Comparison of ENCODE assay signal across 8 cellular contexts in the genomic region with DNA sequence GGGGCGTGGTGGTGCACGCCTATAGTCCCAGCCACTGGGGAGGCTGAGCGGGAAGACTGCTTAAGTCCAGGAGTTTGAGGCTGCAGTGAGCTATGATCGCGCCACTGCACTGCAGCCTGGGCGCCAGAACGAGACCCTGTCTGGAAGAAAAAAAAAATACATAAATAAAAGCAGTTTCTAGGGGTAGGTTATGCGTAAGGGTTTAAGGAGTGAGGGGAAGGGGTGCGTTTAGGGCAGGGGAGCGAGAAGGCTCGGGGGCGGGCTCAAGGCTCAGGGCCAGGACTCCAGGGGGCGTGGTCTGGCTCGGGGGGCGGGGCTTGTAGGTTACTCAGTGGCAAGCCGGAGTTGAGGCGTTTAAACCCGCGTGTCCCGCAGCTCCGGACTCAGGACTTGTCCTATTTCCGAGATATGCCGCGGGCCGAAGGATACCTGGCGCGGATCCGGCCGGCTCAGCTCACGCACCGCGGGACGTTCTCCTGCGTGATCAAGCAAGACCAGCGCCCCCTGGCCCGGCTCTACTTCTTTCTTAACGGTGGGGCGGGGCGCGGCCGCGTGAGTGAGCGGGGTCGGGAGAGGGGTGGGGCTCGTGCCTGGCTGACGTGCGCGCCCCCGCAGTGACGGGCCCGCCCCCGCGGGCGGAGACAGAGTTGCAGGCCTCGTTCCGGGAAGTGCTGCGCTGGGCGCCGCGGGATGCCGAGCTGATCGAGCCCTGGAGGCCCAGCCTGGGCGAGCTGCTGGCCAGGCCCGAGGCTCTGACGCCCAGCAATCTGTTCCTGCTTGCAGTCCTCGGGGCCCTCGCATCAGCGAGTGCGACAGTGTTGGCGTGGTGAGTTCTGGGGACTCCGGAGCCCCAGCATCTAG. TPM values are rescaled to one million over a fixed set of nuclear protein-coding genes. Genes with fewer than 3 reads are reported as not detected.
DNase-seq lines count a peak whose midpoint lies in the region; ATAC-seq and TF ChIP-seq lines count a peak whose summit lies in the region.

No MANE protein-coding gene starts in this region.

- peaks cover 74% of the 10 kb centered on the region for H3K36me3 ChIP-seq in SJSA1
- H3K36me3 ChIP-seq in suprapubic skin, result peaks cover 14% of the 10 kb centered on the region

- peaks cover 31% of the 10 kb centered on the region for H3K4me1 Mint-ChIP-seq in activated naive CD4-positive, alpha-beta T cell treated with anti-CD3 and anti-CD28 coated beads, Interleukin-2, amount 10 ng/mL, durations not matched to agents 7 days and 5 days

- H3K9me3 Mint-ChIP-seq in activated naive CD4-positive, alpha-beta T cell treated with anti-CD3 and anti-CD28 coated beads, Interleukin-2, amount 10 ng/mL, durations not matched to agents 7 days and 5 days, result peaks cover 3% of the 10 kb centered on the region

- H3K4me1 ChIP-seq in SJSA1 (replicated peaks), result peaks cover 6% of the 10 kb centered on the region; the same call in 1 of the 2 replicates
- peaks cover 42% of the 10 kb centered on the region for H3K4me1 ChIP-seq in suprapubic skin

- DNase-seq in DMS 273 treated with DMSO at 0.1 percent for 48 hours (lab: John Stamatoyannopoulos, UW) (peak; percentile 81), SJSA1 (ENCODE audit: low read depth in 1 of 2, low spot score in 2 of 2) (peak; percentile 95), germinal center (ENCODE audit: low spot score) (peak; percentile 97), occipital lobe (lab: John Stamatoyannopoulos, UW) (peak; percentile 91), suprapubic skin (ENCODE audit: low spot score in 2 of 2) (peak; percentile 99)
- DNase-seq in Jurkat, Clone E6-1 (ENCODE audit: low read depth, low spot score), result peak; percentile 89
- DNase-seq in activated naive CD4-positive, alpha-beta T cell treated with anti-CD3 and anti-CD28 coated beads, Interleukin-2, amount 10 ng/mL, durations not matched to agents 7 days and 5 days, result peak; percentile 97

- H3K27me3 ChIP-seq in SJSA1 (replicated peaks), result no peaks in the 10 kb centered on the region
- no peaks in the 10 kb centered on the region for H3K27me3 ChIP-seq in suprapubic skin

- peak overlapping the region; percentile 87 for H3K4me3 Mint-ChIP-seq in activated naive CD4-positive, alpha-beta T cell treated with anti-CD3 and anti-CD28 coated beads, Interleukin-2, amount 10 ng/mL, durations not matched to agents 7 days and 5 days

- H3K9me3 ChIP-seq in SJSA1 (replicated peaks) (no peaks in the 10 kb centered on the region), suprapubic skin (no peaks in the 10 kb centered on the region)

- CTCF ChIA-PET in activated naive CD4-positive, alpha-beta T cell treated with anti-CD3 and anti-CD28 coated beads, Interleukin-2, amount 10 ng/mL, durations not matched to agents 7 days and 5 days (lab: Charles Lee), result interaction anchor here (1.0 to 1.5 kb wide), 3 partner anchors 9 to 47 kb away, joined by 3 to 4 read pairs (median 3); no protein-coding TSS in a partner anchor

- under 1% methylated on average over 37 of the region's 71 CpGs for WGBS in suprapubic skin

- H3K27me3 Mint-ChIP-seq in activated naive CD4-positive, alpha-beta T cell treated with anti-CD3 and anti-CD28 coated beads, Interleukin-2, amount 10 ng/mL, durations not matched to agents 7 days and 5 days, result peaks cover 26% of the 10 kb centered on the region

- ATAC-seq in GM21526 (IDR thresholded peaks at IDR 0.05; ENCODE audit: low FRiP score, unreplicated experiment), result peak; percentile 85

- no peak for TF ChIP-seq EP300 in suprapubic skin (IDR thresholded peaks at IDR 0.05)

- H3K27ac ChIP-seq in SJSA1 (peak overlapping the region; percentile 50), suprapubic skin (peak overlapping the region; percentile 86)

- peak overlapping the region; percentile 87 for H3K27ac Mint-ChIP-seq in activated naive CD4-positive, alpha-beta T cell treated with anti-CD3 and anti-CD28 coated beads, Interleukin-2, amount 10 ng/mL, durations not matched to agents 7 days and 5 days

- peak in 1 of 2 donors; percentile 76 for TF ChIP-seq POLR2A in suprapubic skin (IDR thresholded peaks at IDR 0.05)

- H3K36me3 Mint-ChIP-seq in activated naive CD4-positive, alpha-beta T cell treated with anti-CD3 and anti-CD28 coated beads, Interleukin-2, amount 10 ng/mL, durations not matched to agents 7 days and 5 days, result peaks cover 23% of the 10 kb centered on the region

- peak overlapping the region; percentile 93 for H3K4me3 ChIP-seq in Jurkat, Clone E6-1 (ENCODE audit: low read length)
- peak overlapping the region; percentile 50 for H3K4me3 ChIP-seq in SJSA1
- peak overlapping the region; percentile 66 for H3K4me3 ChIP-seq in suprapubic skin

- TF ChIP-seq CTCF in suprapubic skin (IDR thresholded peaks at IDR 0.05), result peak in 1 of 2 donors; percentile 44

RNA-seq across cellular contexts. Expression of gene SPACA6, which starts 10.8 kb away (rescaled TPM):
- 3.1 TPM for polyA plus RNA-seq in Jurkat, Clone E6-1 (2012; ENCODE audit: insufficient read depth, insufficient read length)
- 8.7 and 10.7 TPM in 2 replicates for total RNA-seq in SJSA1 (2014; rRNA removed; shearing (Covaris generic))
- total RNA-seq in occipital lobe, result 3.9 TPM
- 10 to 100 TPM in 1 of 4 donors, 1 to 10 TPM in 3; 3.1 to 23.2 (median 7.8) TPM for total RNA-seq in suprapubic skin

RNA-seq across cellular contexts. Expression of gene HAS1, which starts 19.9 kb away (rescaled TPM):
- polyA plus RNA-seq in Jurkat, Clone E6-1 (2012; ENCODE audit: insufficient read depth, insufficient read length), result not detected
- not detected in 2 replicates for total RNA-seq in SJSA1 (2014; rRNA removed; shearing (Covaris generic))
- total RNA-seq in occipital lobe (2.3 TPM), suprapubic skin (1 to 10 TPM in 3 of 4 donors, not detected in 1; 2.2 to 9.8 (median 4.4) TPM)

RNA-seq across cellular contexts. Expression of gene FPR1, which starts 47.8 kb away (rescaled TPM):
- not detected for polyA plus RNA-seq in Jurkat, Clone E6-1 (2012; ENCODE audit: insufficient read depth, insufficient read length)
- not detected in 2 replicates for total RNA-seq in SJSA1 (2014; rRNA removed; shearing (Covaris generic))
- total RNA-seq in occipital lobe (6.7 TPM), suprapubic skin (1 to 10 TPM in 2 of 4 donors, under 1 TPM in 2; 0.60 to 1.7 (median 1.0) TPM)

RNA-seq across cellular contexts. Expression of gene FPR2, which starts 57.1 kb away (rescaled TPM):
- not detected for polyA plus RNA-seq in Jurkat, Clone E6-1 (2012; ENCODE audit: insufficient read depth, insufficient read length)
- total RNA-seq in SJSA1 (2014; rRNA removed; shearing (Covaris generic)), result not detected in 2 replicates
- 0.62 TPM for total RNA-seq in occipital lobe
- total RNA-seq in suprapubic skin, result under 1 TPM in 1 of 4 donors, not detected in 3; 0.34 TPM

RNA-seq across cellular contexts. Expression of gene SIGLEC14, which starts 57.3 kb away (rescaled TPM):
- polyA plus RNA-seq in Jurkat, Clone E6-1 (2012; ENCODE audit: insufficient read depth, insufficient read length), result not detected
- not detected in 2 replicates for total RNA-seq in SJSA1 (2014; rRNA removed; shearing (Covaris generic))
- total RNA-seq in occipital lobe, result 0.16 TPM
- total RNA-seq in suprapubic skin, result under 1 TPM in 3 of 4 donors, not detected in 1; 0.30 to 0.72 (median 0.36) TPM

Comparison
In these comparisons a context has a peak if more than half of its experiments do, and no peak if none do; other contexts are left out.
1. Peak in every context shown above with its lines: DNase-seq, ATAC-seq, H3K4me3 ChIP-seq and H3K27ac ChIP-seq.